9 cellular contexts compared by ENCODE assay signal in genomic region chr7:9874182-9874581, GRCh38.
"Had no signal": no experiment of that assay in that cellular context is flagged by ENCODE, and none has a peak within 500 bp of the region (broad histone marks: within the 10 kb centered on the region; RNA-seq: fewer than 3 reads in every experiment).

No MANE protein-coding gene starts in this region.

- H2AFZ ChIP-seq: GM23248, GM23338 had no signal

- ATAC-seq: GM23338, HCT116 had no signal

- H3K36me3 ChIP-seq: HAP-1 had no signal

- H3K27ac ChIP-seq: GM23248 had no signal

- H3K4me1 ChIP-seq: HAP-1 had no signal

- H3K4me3 Mint-ChIP-seq: GM23338, H9, HFFc6 had no signal

- H3K4me3 ChIP-seq: GM23248, GM23338, HAP-1 had no signal

- H3K4me2 ChIP-seq: GM23338 had no signal

- DNase-seq: GM23248, GOT3, H7, H9, HCEC 1CT, HFFc6 had no signal

- H3K27ac Mint-ChIP-seq: GM23338, H9, HFFc6 had no signal

- H3K9me3 ChIP-seq: HAP-1 had no signal

- H3K4me1 Mint-ChIP-seq: GM23338, H9 had no signal

- H3K9ac ChIP-seq: GM23248 had no signal
